1 cellular context compared by ENCODE assay signal in genomic region chr2:126299469-126299976, GRCh38.
TF ChIP-seq lines count a peak whose summit lies in the region.

No MANE protein-coding gene starts in this region.

TF ChIP-seq in HepG2, 621 proteins besides CTCF, POLR2A, EP300 and RAD21 (continued from another document):
- TF ChIP-seq AHDC1 (CRISPR knock-in tag; IDR thresholded peaks at IDR 0.05; ENCODE audit: borderline replicate concordance), result no peak
- TF ChIP-seq ZBTB37 (CRISPR knock-in tag; IDR thresholded peaks at IDR 0.05), result no peak
- TF ChIP-seq CREB1 (IDR thresholded peaks at IDR 0.05), result peak; percentile 66
- TF ChIP-seq CREB1 (CRISPR knock-in tag; IDR thresholded peaks at IDR 0.05), result no peak
- no peak for TF ChIP-seq ZNF552 (CRISPR knock-in tag; IDR thresholded peaks at IDR 0.05; ENCODE audit: borderline replicate concordance)
- no peak for TF ChIP-seq ZBTB1 (CRISPR knock-in tag; IDR thresholded peaks at IDR 0.05; ENCODE audit: borderline replicate concordance)
- TF ChIP-seq HOXA7 (CRISPR knock-in tag; IDR thresholded peaks at IDR 0.05), result no peak
